10 cellular contexts compared by ENCODE assay signal in genomic region chr16:9012848-9013507, GRCh38. TPM values are rescaled to one million over a fixed set of nuclear protein-coding genes. Genes with fewer than 3 reads are reported as not detected.
DNase-seq lines count a peak whose midpoint lies in the region; ATAC-seq, FAIRE-seq and TF ChIP-seq lines count a peak whose summit lies in the region.
"Had no signal": no experiment of that assay in that cellular context is flagged by ENCODE, and none has a peak within 500 bp of the region (broad histone marks: within the 10 kb centered on the region; RNA-seq: fewer than 3 reads in every experiment).

No MANE protein-coding gene starts in this region.

- TF ChIP-seq CTCF in H1 (IDR thresholded peaks at IDR 0.05; ENCODE audit: control extremely low read depth in 1 of 3, insufficient read depth in 1 of 3, low read depth in 1 of 3, low read length in 3 of 3) = peak; percentile 52 to 77 (median 76)
- TF ChIP-seq CTCF in osteoblast (IDR thresholded peaks at IDR 0.05; ENCODE audit: extremely low read depth, low read depth, low read length) = no peak

- H3K79me2 ChIP-seq in H1 (ENCODE audit: control insufficient read depth in 1 of 2, insufficient read depth in 2 of 2, low read length in 2 of 2) (no peaks in the 10 kb centered on the region), osteoblast (ENCODE audit: insufficient read depth, low read length) (no peaks in the 10 kb centered on the region)

- H2AFZ ChIP-seq in H1 (ENCODE audit: low read length) = peak overlapping the region; percentile 85; the same call in 1 of the 2 replicates
- peak overlapping the region; percentile 25 for H2AFZ ChIP-seq in osteoblast (ENCODE audit: low read length)

- no peak overlapping the region for H2BK5ac ChIP-seq in H1 (ENCODE audit: low read depth, low read length)

- peaks cover 0 to 2% of the 10 kb centered on the region in 2 experiments for H4K20me1 ChIP-seq in H1 (replicated peaks in 1 of 2; ENCODE audit: control insufficient read depth in 1 of 2, insufficient read depth in 2 of 2, low read length in 2 of 2)
- H4K20me1 ChIP-seq in osteoblast (ENCODE audit: insufficient read depth, low read length) = no peaks in the 10 kb centered on the region

- CTCF ChIA-PET in H1 (lab: Charles Lee; ENCODE audit: partially characterized antibody) = interaction anchor here (0.6 to 3.9 kb wide), 47 partner anchors 9 to 359 kb away, joined by 3 to 44 read pairs (median 4); partner anchors contain the start of gene LITAFD

- peaks cover 2 to 7% of the 10 kb centered on the region in 2 experiments; a peak in 3 of 4 replicates for H3K9me3 ChIP-seq in H1 (ENCODE audit: insufficient read depth in 2 of 2, low read depth in 1 of 2, low read length in 1 of 2)
- H3K9me3 ChIP-seq in osteoblast (ENCODE audit: low read depth, low read length) = peaks cover 3% of the 10 kb centered on the region

- H3K18ac ChIP-seq in H1 (ENCODE audit: extremely low read depth, low read length) = no peak overlapping the region

- H3K36me3 ChIP-seq in H1 (ENCODE audit: control insufficient read depth in 2 of 4, insufficient read depth in 4 of 4, low read length in 3 of 4) = no peaks in the 10 kb centered on the region
- no peaks in the 10 kb centered on the region for H3K36me3 ChIP-seq in osteoblast (ENCODE audit: insufficient read depth, low read length)

- H2AK5ac ChIP-seq in H1 (ENCODE audit: low read depth, low read length) = no peak overlapping the region

- H3K4me2 ChIP-seq in H1 (ENCODE audit: insufficient read depth in 1 of 2, low read depth in 2 of 2, low read length in 2 of 2) = peak overlapping the region; percentile 25 to 49; a peak in 3 of 4 replicates
- no peak overlapping the region for H3K4me2 ChIP-seq in osteoblast (ENCODE audit: insufficient read depth, low read length)

- H4K91ac ChIP-seq in H1 (replicated peaks; ENCODE audit: insufficient read length, low read length) = no peak overlapping the region

- POLR2A ChIA-PET in H1 (lab: Charles Lee; ENCODE audit: partially characterized antibody) = interaction anchor here (0.9 to 1.0 kb wide), 3 partner anchors 49 to 94 kb away, joined by 3 read pairs; no protein-coding TSS in a partner anchor

- TF ChIP-seq RAD21 in H1 (IDR thresholded peaks at IDR 0.05 in 1 of 2, conservative IDR thresholded peaks at IDR 0.05 in 1 of 2; ENCODE audit: low read depth in 2 of 2, low read length in 2 of 2) = peak; percentile 71 to 75

- H2BK12ac ChIP-seq in H1 (ENCODE audit: low read depth, low read length) = no peak overlapping the region; the same call in 1 of the 2 replicates

- H3K23me2 ChIP-seq in H1 (ENCODE audit: low read depth, low read length) = no peaks in the 10 kb centered on the region

- no peak overlapping the region for H3K14ac ChIP-seq in H1 (ENCODE audit: insufficient read length)

- DNase-seq in NCI-H82 (lab: John Stamatoyannopoulos, UW) (peak; percentile 80), NCI-H82 treated with DMSO at 0.1 percent for 48 hours (lab: John Stamatoyannopoulos, UW; ENCODE audit: unreplicated experiment) (no peak), NCI-H1092 treated with DMSO at 0.1 percent for 48 hours (lab: John Stamatoyannopoulos, UW) (peak; percentile 50), H1 (ENCODE audit: low read depth in 1 of 2, low spot score in 2 of 2) (peak; percentile 82 to 88), osteoblast (ENCODE audit: insufficient read length, low spot score, missing footprints) (peak; percentile 52), H54 (ENCODE audit: insufficient read length, low spot score) (no peak), middle frontal gyrus (ENCODE audit: extremely low spot score, low spot score) (no peak)
- DNase-seq: NCI-H187 had no signal

- H3K4me1 ChIP-seq in H1 (replicated peaks in 1 of 4; ENCODE audit: control insufficient read depth in 3 of 4, insufficient read depth in 4 of 4, low read length in 3 of 4) = peaks cover 0 to 10% (median 7%) of the 10 kb centered on the region in 4 experiments; a peak in 5 of 7 replicates
- peaks cover 9% of the 10 kb centered on the region for H3K4me1 ChIP-seq in osteoblast (ENCODE audit: insufficient read depth, low read length)

- no peak overlapping the region for H3K4me3 ChIP-seq in H1 (ENCODE audit: extremely low read depth in 1 of 4, insufficient read depth in 2 of 4, low read depth in 3 of 4, low read length in 4 of 4)
- no peak overlapping the region for H3K4me3 ChIP-seq in osteoblast (ENCODE audit: insufficient read depth, low read length)
- H3K4me3 ChIP-seq: GM12878 had no signal

- no peak for FAIRE-seq in H1 (lab: Jason Lieb, UNC)
- FAIRE-seq in H54 (lab: Jason Lieb, UNC) = no peak
- FAIRE-seq: GM12878 had no signal

- no peak overlapping the region for H3K9ac ChIP-seq in H1 (replicated peaks in 1 of 4; ENCODE audit: extremely low read depth in 1 of 4, low read depth in 3 of 4, low read length in 3 of 4)

- 28% methylated on average over 28 of the region's 28 CpGs; no CpG with 5 or more reads in 1 of the 2 experiments for WGBS in H1 (ENCODE audit: extremely low coverage in 1 of 2, insufficient coverage in 1 of 2, insufficient read length in 1 of 2, insufficient replicate concordance in 2 of 2, low coverage in 1 of 2, low lambda C conversion rate in 2 of 2, missing lambda C conversion rate in 1 of 2), 2 experiments

- H3K23ac ChIP-seq in H1 (ENCODE audit: insufficient read length) = no peak overlapping the region

- H4K8ac ChIP-seq in H1 (ENCODE audit: extremely low read depth, insufficient read depth, low read length) = 0 out of 2 replicates have a peak overlapping the region, but pooled peaks have one; percentile 11

- ATAC-seq in activated CD4-positive, CD25-positive, alpha-beta regulatory T cell treated with anti-CD3 and anti-CD28 coated beads, Interleukin-2, amount 50 U/mL, for 24 hours = no peak
- ATAC-seq: GM12878 had no signal

- no peak overlapping the region for H2BK120ac ChIP-seq in H1 (replicated peaks; ENCODE audit: low read depth, low read length)

- H4K5ac ChIP-seq in H1 (ENCODE audit: insufficient read length, low read depth, low read length) = no peak overlapping the region

- TF ChIP-seq EP300 in H1 (IDR thresholded peaks at IDR 0.05; ENCODE audit: borderline replicate concordance in 1 of 2, low read depth in 2 of 2, low read length in 2 of 2) = no peak

- H2BK15ac ChIP-seq in H1 (ENCODE audit: low read length) = no peak overlapping the region

- no peaks in the 10 kb centered on the region; a peak in 1 of 7 replicates for H3K27me3 ChIP-seq in H1 (replicated peaks in 1 of 4; ENCODE audit: control insufficient read depth in 3 of 4, extremely low read depth in 1 of 4, insufficient read depth in 3 of 4, low read length in 3 of 4)
- H3K27me3 ChIP-seq in osteoblast (ENCODE audit: insufficient read depth, low read length) = no peaks in the 10 kb centered on the region

- no peak overlapping the region for H3K56ac ChIP-seq in H1 (replicated peaks; ENCODE audit: insufficient read length, low read depth, low read length)

- no peak overlapping the region for H2BK20ac ChIP-seq in H1 (ENCODE audit: low read length)

- no peak overlapping the region for H3K27ac ChIP-seq in H1 (ENCODE audit: low read depth, low read length)
- no peak overlapping the region for H3K27ac ChIP-seq in osteoblast (ENCODE audit: low read depth, low read length)

- TF ChIP-seq POLR2A in H1 (IDR thresholded peaks at IDR 0.05; ENCODE audit: control extremely low read depth in 1 of 2, low read depth in 2 of 2, low read length in 2 of 2) (no peak), H54 (IDR thresholded peaks at IDR 0.05; ENCODE audit: low read depth, low read length) (no peak)

- H3K79me1 ChIP-seq in H1 (ENCODE audit: low read depth, low read length) = no peaks in the 10 kb centered on the region

- H3K4ac ChIP-seq in H1 (replicated peaks; ENCODE audit: insufficient read length, low read depth, low read length) = no peak overlapping the region

TF ChIP-seq in H1, 55 proteins besides CTCF, POLR2A, EP300 and RAD21 (continues in another document):
- TF ChIP-seq SRF (IDR thresholded peaks at IDR 0.05; ENCODE audit: low read depth, low read length) (no peak), ATF3 (IDR thresholded peaks at IDR 0.05; ENCODE audit: insufficient read depth, low read depth, low read length) (no peak), MAX (IDR thresholded peaks at IDR 0.05) (peak; percentile 81), SP4 (IDR thresholded peaks at IDR 0.05; ENCODE audit: low read length) (no peak), GABPA (IDR thresholded peaks at IDR 0.05; ENCODE audit: borderline replicate concordance, insufficient read depth, low read length) (no peak), BACH1 (IDR thresholded peaks at IDR 0.05; ENCODE audit: low read length) (peak; percentile 87), HDAC2 (IDR thresholded peaks at IDR 0.05; ENCODE audit: borderline replicate concordance in 1 of 2, low read depth in 2 of 2, low read length in 2 of 2) (peak; percentile 77 to 83; a peak in 2 of 4 replicates), ATF2 (IDR thresholded peaks at IDR 0.05; ENCODE audit: low read length) (no peak), JUN (IDR thresholded peaks at IDR 0.05; ENCODE audit: low read depth, low read length) (no peak)

RNA-seq across cellular contexts. Expression of gene USP7, which starts 49.3 kb away (rescaled TPM):
- 208 and 211 TPM in 2 replicates for total RNA-seq in H1 (2021; fragmentation: NEBNext Ultra II Directional; extraction: Animal tissue kit (Norgen Biotek cat#: 25700))
- polyA plus RNA-seq in H1 (2011; rRNA removed) = 21.3 and 22.8 TPM in 2 replicates
- polyA plus RNA-seq in H1 (2011; cell fraction: cytosol; rRNA removed) = 30.9 TPM
- 117 TPM for polyA plus RNA-seq in H1 (2011; cell fraction: nucleus; rRNA removed)
- 91.3 to 141 TPM (median 111 TPM) in 4 replicates for polyA plus RNA-seq in H1 (2012, experiment 1 of 2)
- polyA plus RNA-seq in H1 (2012, experiment 2 of 2) = 7.7 TPM
- polyA plus RNA-seq in H1 (2013, experiment 1 of 2) = 77.1 TPM
- polyA plus RNA-seq in H1 (2013, experiment 2 of 2) = 78.8 TPM
- polyA minus RNA-seq in H1 (2011; rRNA and poly(A)+ RNA removed) = 157 and 170 TPM in 2 replicates
- 41.6 TPM for polyA minus RNA-seq in H1 (2011; cell fraction: cytosol; rRNA and poly(A)+ RNA removed)
- 170 TPM for polyA minus RNA-seq in H1 (2011; cell fraction: nucleus; rRNA and poly(A)+ RNA removed)
- total RNA-seq in osteoblast = 46.0 and 51.4 TPM in 2 replicates

Comparison
In these comparisons a context has a peak if more than half of its experiments do, and no peak if none do; other contexts are left out.
1. DNase-seq: peak in NCI-H82 (single experiment), NCI-H1092 treated with DMSO at 0.1 percent for 48 hours (single experiment), H1 (2 of 2) and osteoblast (single experiment); none in NCI-H82 treated with DMSO at 0.1 percent for 48 hours (single experiment), H54 (single experiment) and middle frontal gyrus (single experiment).